ENCODE assay signal across 1 cellular context in genomic region chr5:139745800-139746690, GRCh38.
TF ChIP-seq lines count a peak whose summit lies in the region.

No MANE protein-coding gene starts in this region.

TF ChIP-seq in HepG2, 621 proteins besides CTCF, POLR2A, EP300 and RAD21 (continued from another document and continues in another):
- TF ChIP-seq HNF1A (IDR thresholded peaks at IDR 0.05; ENCODE audit: low read depth) (no peak), HNF1A (CRISPR knock-in tag; IDR thresholded peaks at IDR 0.05; ENCODE audit: borderline replicate concordance) (no peak), FOXK1 (CRISPR knock-in tag; IDR thresholded peaks at IDR 0.05; ENCODE audit: borderline replicate concordance, low read depth) (0 out of 2 replicates have a peak, but pooled peaks have one; percentile 11), KDM2A (CRISPR knock-in tag; IDR thresholded peaks at IDR 0.05; ENCODE audit: borderline replicate concordance, low read depth) (peak; percentile 56), NONO (IDR thresholded peaks at IDR 0.05) (no peak), NONO (CRISPR knock-in tag; conservative IDR thresholded peaks at IDR 0.05) (0 out of 2 replicates have a peak, but pooled peaks have one; percentile 38), ZNF460 (CRISPR knock-in tag; IDR thresholded peaks at IDR 0.05; ENCODE audit: borderline replicate concordance) (no peak), ZFX (CRISPR knock-in tag; IDR thresholded peaks at IDR 0.05; ENCODE audit: low read depth) (peak; percentile 64), SUZ12 (IDR thresholded peaks at IDR 0.05; ENCODE audit: low read depth, low read length) (no peak), FOXA3 (CRISPR knock-in tag; IDR thresholded peaks at IDR 0.05) (peak; percentile 29), TBL1XR1 (IDR thresholded peaks at IDR 0.05; ENCODE audit: borderline replicate concordance, low read length, partially characterized antibody) (no peak), SMC3 (IDR thresholded peaks at IDR 0.05; ENCODE audit: low read length) (no peak), ZNF430 (CRISPR knock-in tag; IDR thresholded peaks at IDR 0.05) (peak; percentile 88; the same call in 1 of the 2 replicates), SKI (IDR thresholded peaks at IDR 0.05; ENCODE audit: partially characterized antibody) (peak; percentile 18), SNAPC4 (CRISPR knock-in tag; IDR thresholded peaks at IDR 0.05) (peak; percentile 88; the same call in 1 of the 2 replicates), ZUFSP (CRISPR knock-in tag; IDR thresholded peaks at IDR 0.05; ENCODE audit: borderline replicate concordance) (no peak), SATB2 (CRISPR knock-in tag; IDR thresholded peaks at IDR 0.05) (0 out of 2 replicates have a peak, but pooled peaks have one; percentile 63), HOMEZ (CRISPR knock-in tag; IDR thresholded peaks at IDR 0.05; ENCODE audit: low read depth) (0 out of 2 replicates have a peak, but pooled peaks have one; percentile 15), ZBTB46 (CRISPR knock-in tag; IDR thresholded peaks at IDR 0.05; ENCODE audit: borderline replicate concordance) (no peak), TEF (CRISPR knock-in tag; IDR thresholded peaks at IDR 0.05) (no peak), MXD1 (CRISPR knock-in tag; IDR thresholded peaks at IDR 0.05) (0 out of 2 replicates have a peak, but pooled peaks have one; percentile 30), FOXK2 (IDR thresholded peaks at IDR 0.05) (no peak), ZNF691 (CRISPR knock-in tag; IDR thresholded peaks at IDR 0.05; ENCODE audit: borderline replicate concordance, low read depth) (no peak), SP5 (CRISPR knock-in tag; IDR thresholded peaks at IDR 0.05; ENCODE audit: borderline replicate concordance, low read depth) (0 out of 2 replicates have a peak, but pooled peaks have one; percentile 27), FOXP4 (CRISPR knock-in tag; IDR thresholded peaks at IDR 0.05) (no peak; the same call in 1 of the 2 replicates), RXRA (CRISPR knock-in tag; IDR thresholded peaks at IDR 0.05) (peak; percentile 67), ZNF678 (CRISPR knock-in tag; IDR thresholded peaks at IDR 0.05) (no peak), KLF13 (CRISPR knock-in tag; IDR thresholded peaks at IDR 0.05) (0 out of 2 replicates have a peak, but pooled peaks have one; percentile 24), ZNF776 (CRISPR knock-in tag; IDR thresholded peaks at IDR 0.05) (peak; percentile 84; the same call in 1 of the 2 replicates), KLF12 (CRISPR knock-in tag; IDR thresholded peaks at IDR 0.05; ENCODE audit: borderline replicate concordance) (peak; percentile 18; the same call in 1 of the 2 replicates), ZBTB43 (CRISPR knock-in tag; conservative IDR thresholded peaks at IDR 0.05) (peak; percentile 83), ZNF570 (CRISPR knock-in tag; IDR thresholded peaks at IDR 0.05; ENCODE audit: borderline replicate concordance) (no peak), ZNF501 (CRISPR knock-in tag; IDR thresholded peaks at IDR 0.05) (0 out of 2 replicates have a peak, but pooled peaks have one; percentile 6), SOX13 (IDR thresholded peaks at IDR 0.05) (no peak), SOX13 (CRISPR knock-in tag; conservative IDR thresholded peaks at IDR 0.05 in 1 of 2, IDR thresholded peaks at IDR 0.05 in 1 of 2) (0 out of 4 replicates have a peak, but pooled peaks of 1 of the 2 experiments have one; percentile 6)
